ENCODE assay signal across 1 cellular context in the genomic region with DNA sequence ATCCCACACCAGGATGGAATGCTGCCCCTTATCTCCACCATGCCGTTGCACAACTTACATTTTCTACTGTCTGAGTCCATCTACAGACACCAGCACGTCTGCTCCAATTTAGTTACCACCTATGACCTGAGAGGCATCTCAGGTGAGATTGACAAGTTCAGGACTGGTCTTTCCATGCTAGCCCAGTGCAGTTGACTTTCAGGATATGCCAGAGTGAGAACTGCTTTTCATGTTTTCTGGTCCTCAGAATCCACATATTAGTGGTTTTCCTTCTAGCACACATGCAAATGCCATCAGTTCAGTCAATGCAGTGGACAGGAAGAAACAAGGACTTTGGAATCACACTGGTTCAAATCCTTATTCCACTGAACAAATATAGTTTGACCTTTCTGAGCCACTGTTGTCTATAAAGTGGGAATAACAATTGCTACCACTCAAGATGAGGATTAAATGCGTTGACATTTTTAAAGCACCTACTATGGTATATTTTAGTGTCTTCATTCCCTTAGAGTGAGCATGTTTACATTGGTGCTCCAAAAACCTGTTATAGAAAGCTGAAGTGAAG.
TF ChIP-seq lines count a peak whose summit lies in the region.

No MANE protein-coding gene starts in this region.

TF ChIP-seq in HepG2, 621 proteins besides CTCF, POLR2A, EP300 and RAD21 (continued from another document and continues in another):
- TF ChIP-seq, protein P1, sequence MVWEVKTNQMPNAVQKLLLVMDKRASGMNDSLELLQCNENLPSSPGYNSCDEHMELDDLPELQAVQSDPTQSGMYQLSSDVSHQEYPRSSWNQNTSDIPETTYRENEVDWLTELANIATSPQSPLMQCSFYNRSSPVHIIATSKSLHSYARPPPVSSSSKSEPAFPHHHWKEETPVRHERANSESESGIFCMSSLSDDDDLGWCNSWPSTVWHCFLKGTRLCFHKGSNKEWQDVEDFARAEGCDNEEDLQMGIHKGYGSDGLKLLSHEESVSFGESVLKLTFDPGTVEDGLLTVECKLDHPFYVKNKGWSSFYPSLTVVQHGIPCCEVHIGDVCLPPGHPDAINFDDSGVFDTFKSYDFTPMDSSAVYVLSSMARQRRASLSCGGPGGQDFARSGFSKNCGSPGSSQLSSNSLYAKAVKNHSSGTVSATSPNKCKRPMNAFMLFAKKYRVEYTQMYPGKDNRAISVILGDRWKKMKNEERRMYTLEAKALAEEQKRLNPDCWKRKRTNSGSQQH (CRISPR knock-in tag; IDR thresholded peaks at IDR 0.05; ENCODE audit: low read depth), result no peak
- TF ChIP-seq, protein P2, sequence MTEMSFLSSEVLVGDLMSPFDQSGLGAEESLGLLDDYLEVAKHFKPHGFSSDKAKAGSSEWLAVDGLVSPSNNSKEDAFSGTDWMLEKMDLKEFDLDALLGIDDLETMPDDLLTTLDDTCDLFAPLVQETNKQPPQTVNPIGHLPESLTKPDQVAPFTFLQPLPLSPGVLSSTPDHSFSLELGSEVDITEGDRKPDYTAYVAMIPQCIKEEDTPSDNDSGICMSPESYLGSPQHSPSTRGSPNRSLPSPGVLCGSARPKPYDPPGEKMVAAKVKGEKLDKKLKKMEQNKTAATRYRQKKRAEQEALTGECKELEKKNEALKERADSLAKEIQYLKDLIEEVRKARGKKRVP (CRISPR knock-in tag; IDR thresholded peaks at IDR 0.05), result no peak
- TF ChIP-seq ZNF660 (CRISPR knock-in tag; IDR thresholded peaks at IDR 0.05; ENCODE audit: borderline replicate concordance, low read depth), result no peak
- TF ChIP-seq, protein P3, sequence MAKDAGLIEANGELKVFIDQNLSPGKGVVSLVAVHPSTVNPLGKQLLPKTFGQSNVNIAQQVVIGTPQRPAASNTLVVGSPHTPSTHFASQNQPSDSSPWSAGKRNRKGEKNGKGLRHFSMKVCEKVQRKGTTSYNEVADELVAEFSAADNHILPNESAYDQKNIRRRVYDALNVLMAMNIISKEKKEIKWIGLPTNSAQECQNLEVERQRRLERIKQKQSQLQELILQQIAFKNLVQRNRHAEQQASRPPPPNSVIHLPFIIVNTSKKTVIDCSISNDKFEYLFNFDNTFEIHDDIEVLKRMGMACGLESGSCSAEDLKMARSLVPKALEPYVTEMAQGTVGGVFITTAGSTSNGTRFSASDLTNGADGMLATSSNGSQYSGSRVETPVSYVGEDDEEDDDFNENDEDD (CRISPR knock-in tag; IDR thresholded peaks at IDR 0.05; ENCODE audit: borderline replicate concordance), result no peak
- TF ChIP-seq ZNF577 (CRISPR knock-in tag; IDR thresholded peaks at IDR 0.05; ENCODE audit: borderline replicate concordance, low read depth), result no peak
- TF ChIP-seq ARNTL (CRISPR knock-in tag; IDR thresholded peaks at IDR 0.05), result no peak
- no peak for TF ChIP-seq NR1H2 (CRISPR knock-in tag; IDR thresholded peaks at IDR 0.05; ENCODE audit: borderline replicate concordance, low read depth)
- 0 out of 2 replicates have a peak, but pooled peaks have one; percentile 6 for TF ChIP-seq NCOR1 (IDR thresholded peaks at IDR 0.05; ENCODE audit: borderline replicate concordance, low read length)
- TF ChIP-seq, protein P4, sequence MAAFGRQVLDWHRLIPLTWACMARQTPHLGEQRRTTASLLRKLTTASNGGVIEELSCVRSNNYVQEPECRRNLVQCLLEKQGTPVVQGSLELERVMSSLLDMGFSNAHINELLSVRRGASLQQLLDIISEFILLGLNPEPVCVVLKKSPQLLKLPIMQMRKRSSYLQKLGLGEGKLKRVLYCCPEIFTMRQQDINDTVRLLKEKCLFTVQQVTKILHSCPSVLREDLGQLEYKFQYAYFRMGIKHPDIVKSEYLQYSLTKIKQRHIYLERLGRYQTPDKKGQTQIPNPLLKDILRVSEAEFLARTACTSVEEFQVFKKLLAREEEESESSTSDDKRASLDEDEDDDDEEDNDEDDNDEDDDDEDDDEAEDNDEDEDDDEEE (CRISPR knock-in tag; IDR thresholded peaks at IDR 0.05), result no peak
- peak; percentile 67 for TF ChIP-seq TARDBP (CRISPR knock-in tag; IDR thresholded peaks at IDR 0.05)
- no peak for TF ChIP-seq SNRNP70 (IDR thresholded peaks at IDR 0.05; ENCODE audit: low read depth, low read length)
- TF ChIP-seq, protein P5, sequence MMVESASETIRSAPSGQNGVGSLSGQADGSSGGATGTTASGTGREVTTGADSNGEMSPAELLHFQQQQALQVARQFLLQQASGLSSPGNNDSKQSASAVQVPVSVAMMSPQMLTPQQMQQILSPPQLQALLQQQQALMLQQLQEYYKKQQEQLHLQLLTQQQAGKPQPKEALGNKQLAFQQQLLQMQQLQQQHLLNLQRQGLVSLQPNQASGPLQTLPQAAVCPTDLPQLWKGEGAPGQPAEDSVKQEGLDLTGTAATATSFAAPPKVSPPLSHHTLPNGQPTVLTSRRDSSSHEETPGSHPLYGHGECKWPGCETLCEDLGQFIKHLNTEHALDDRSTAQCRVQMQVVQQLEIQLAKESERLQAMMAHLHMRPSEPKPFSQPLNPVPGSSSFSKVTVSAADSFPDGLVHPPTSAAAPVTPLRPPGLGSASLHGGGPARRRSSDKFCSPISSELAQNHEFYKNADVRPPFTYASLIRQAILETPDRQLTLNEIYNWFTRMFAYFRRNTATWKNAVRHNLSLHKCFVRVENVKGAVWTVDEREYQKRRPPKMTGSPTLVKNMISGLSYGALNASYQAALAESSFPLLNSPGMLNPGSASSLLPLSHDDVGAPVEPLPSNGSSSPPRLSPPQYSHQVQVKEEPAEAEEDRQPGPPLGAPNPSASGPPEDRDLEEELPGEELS (CRISPR knock-in tag; IDR thresholded peaks at IDR 0.05), result peak; percentile 49; the same call in 1 of the 2 replicates
- peak; percentile 71; the same call in 1 of the 2 replicates for TF ChIP-seq ZMYM2 (CRISPR knock-in tag; IDR thresholded peaks at IDR 0.05)
- TF ChIP-seq, protein P6, sequence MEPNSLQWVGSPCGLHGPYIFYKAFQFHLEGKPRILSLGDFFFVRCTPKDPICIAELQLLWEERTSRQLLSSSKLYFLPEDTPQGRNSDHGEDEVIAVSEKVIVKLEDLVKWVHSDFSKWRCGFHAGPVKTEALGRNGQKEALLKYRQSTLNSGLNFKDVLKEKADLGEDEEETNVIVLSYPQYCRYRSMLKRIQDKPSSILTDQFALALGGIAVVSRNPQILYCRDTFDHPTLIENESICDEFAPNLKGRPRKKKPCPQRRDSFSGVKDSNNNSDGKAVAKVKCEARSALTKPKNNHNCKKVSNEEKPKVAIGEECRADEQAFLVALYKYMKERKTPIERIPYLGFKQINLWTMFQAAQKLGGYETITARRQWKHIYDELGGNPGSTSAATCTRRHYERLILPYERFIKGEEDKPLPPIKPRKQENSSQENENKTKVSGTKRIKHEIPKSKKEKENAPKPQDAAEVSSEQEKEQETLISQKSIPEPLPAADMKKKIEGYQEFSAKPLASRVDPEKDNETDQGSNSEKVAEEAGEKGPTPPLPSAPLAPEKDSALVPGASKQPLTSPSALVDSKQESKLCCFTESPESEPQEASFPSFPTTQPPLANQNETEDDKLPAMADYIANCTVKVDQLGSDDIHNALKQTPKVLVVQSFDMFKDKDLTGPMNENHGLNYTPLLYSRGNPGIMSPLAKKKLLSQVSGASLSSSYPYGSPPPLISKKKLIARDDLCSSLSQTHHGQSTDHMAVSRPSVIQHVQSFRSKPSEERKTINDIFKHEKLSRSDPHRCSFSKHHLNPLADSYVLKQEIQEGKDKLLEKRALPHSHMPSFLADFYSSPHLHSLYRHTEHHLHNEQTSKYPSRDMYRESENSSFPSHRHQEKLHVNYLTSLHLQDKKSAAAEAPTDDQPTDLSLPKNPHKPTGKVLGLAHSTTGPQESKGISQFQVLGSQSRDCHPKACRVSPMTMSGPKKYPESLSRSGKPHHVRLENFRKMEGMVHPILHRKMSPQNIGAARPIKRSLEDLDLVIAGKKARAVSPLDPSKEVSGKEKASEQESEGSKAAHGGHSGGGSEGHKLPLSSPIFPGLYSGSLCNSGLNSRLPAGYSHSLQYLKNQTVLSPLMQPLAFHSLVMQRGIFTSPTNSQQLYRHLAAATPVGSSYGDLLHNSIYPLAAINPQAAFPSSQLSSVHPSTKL (CRISPR knock-in tag; IDR thresholded peaks at IDR 0.05), result peak; percentile 83
- TF ChIP-seq, protein P7, sequence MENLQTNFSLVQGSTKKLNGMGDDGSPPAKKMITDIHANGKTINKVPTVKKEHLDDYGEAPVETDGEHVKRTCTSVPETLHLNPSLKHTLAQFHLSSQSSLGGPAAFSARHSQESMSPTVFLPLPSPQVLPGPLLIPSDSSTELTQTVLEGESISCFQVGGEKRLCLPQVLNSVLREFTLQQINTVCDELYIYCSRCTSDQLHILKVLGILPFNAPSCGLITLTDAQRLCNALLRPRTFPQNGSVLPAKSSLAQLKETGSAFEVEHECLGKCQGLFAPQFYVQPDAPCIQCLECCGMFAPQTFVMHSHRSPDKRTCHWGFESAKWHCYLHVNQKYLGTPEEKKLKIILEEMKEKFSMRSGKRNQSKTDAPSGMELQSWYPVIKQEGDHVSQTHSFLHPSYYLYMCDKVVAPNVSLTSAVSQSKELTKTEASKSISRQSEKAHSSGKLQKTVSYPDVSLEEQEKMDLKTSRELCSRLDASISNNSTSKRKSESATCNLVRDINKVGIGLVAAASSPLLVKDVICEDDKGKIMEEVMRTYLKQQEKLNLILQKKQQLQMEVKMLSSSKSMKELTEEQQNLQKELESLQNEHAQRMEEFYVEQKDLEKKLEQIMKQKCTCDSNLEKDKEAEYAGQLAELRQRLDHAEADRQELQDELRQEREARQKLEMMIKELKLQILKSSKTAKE (CRISPR knock-in tag; IDR thresholded peaks at IDR 0.05; ENCODE audit: borderline replicate concordance), result peak; percentile 59; the same call in 1 of the 2 replicates
- TF ChIP-seq FOXP1 (IDR thresholded peaks at IDR 0.05), result no peak
- peak; percentile 63; the same call in 1 of the 2 replicates for TF ChIP-seq FOXP1 (CRISPR knock-in tag; IDR thresholded peaks at IDR 0.05)
- no peak for TF ChIP-seq NONO (IDR thresholded peaks at IDR 0.05)
- TF ChIP-seq NONO (CRISPR knock-in tag; conservative IDR thresholded peaks at IDR 0.05), result 0 out of 2 replicates have a peak, but pooled peaks have one; percentile 49
- TF ChIP-seq, protein P8, sequence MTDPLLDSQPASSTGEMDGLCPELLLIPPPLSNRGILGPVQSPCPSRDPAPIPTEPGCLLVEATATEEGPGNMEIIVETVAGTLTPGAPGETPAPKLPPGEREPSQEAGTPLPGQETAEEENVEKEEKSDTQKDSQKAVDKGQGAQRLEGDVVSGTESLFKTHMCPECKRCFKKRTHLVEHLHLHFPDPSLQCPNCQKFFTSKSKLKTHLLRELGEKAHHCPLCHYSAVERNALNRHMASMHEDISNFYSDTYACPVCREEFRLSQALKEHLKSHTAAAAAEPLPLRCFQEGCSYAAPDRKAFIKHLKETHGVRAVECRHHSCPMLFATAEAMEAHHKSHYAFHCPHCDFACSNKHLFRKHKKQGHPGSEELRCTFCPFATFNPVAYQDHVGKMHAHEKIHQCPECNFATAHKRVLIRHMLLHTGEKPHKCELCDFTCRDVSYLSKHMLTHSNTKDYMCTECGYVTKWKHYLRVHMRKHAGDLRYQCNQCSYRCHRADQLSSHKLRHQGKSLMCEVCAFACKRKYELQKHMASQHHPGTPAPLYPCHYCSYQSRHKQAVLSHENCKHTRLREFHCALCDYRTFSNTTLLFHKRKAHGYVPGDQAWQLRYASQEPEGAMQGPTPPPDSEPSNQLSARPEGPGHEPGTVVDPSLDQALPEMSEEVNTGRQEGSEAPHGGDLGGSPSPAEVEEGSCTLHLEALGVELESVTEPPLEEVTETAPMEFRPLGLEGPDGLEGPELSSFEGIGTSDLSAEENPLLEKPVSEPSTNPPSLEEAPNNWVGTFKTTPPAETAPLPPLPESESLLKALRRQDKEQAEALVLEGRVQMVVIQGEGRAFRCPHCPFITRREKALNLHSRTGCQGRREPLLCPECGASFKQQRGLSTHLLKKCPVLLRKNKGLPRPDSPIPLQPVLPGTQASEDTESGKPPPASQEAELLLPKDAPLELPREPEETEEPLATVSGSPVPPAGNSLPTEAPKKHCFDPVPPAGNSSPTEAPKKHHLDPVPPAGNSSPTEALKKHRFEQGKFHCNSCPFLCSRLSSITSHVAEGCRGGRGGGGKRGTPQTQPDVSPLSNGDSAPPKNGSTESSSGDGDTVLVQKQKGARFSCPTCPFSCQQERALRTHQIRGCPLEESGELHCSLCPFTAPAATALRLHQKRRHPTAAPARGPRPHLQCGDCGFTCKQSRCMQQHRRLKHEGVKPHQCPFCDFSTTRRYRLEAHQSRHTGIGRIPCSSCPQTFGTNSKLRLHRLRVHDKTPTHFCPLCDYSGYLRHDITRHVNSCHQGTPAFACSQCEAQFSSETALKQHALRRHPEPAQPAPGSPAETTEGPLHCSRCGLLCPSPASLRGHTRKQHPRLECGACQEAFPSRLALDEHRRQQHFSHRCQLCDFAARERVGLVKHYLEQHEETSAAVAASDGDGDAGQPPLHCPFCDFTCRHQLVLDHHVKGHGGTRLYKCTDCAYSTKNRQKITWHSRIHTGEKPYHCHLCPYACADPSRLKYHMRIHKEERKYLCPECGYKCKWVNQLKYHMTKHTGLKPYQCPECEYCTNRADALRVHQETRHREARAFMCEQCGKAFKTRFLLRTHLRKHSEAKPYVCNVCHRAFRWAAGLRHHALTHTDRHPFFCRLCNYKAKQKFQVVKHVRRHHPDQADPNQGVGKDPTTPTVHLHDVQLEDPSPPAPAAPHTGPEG (CRISPR knock-in tag; IDR thresholded peaks at IDR 0.05), result no peak
- TF ChIP-seq PCBP1 (IDR thresholded peaks at IDR 0.05; ENCODE audit: borderline replicate concordance, low read depth, low read length), result no peak
- no peak for TF ChIP-seq ZNF562 (CRISPR knock-in tag; IDR thresholded peaks at IDR 0.05; ENCODE audit: borderline replicate concordance)
- TF ChIP-seq SALL1 (CRISPR knock-in tag; IDR thresholded peaks at IDR 0.05), result peak; percentile 65
- no peak for TF ChIP-seq ZNF253 (CRISPR knock-in tag; IDR thresholded peaks at IDR 0.05; ENCODE audit: borderline replicate concordance)
- no peak for TF ChIP-seq RFXAP (CRISPR knock-in tag; IDR thresholded peaks at IDR 0.05; ENCODE audit: borderline replicate concordance)
- TF ChIP-seq ZNF891 (CRISPR knock-in tag; IDR thresholded peaks at IDR 0.05), result no peak
- TF ChIP-seq ZNF367 (CRISPR knock-in tag; IDR thresholded peaks at IDR 0.05; ENCODE audit: borderline replicate concordance), result no peak
- TF ChIP-seq, protein P9, sequence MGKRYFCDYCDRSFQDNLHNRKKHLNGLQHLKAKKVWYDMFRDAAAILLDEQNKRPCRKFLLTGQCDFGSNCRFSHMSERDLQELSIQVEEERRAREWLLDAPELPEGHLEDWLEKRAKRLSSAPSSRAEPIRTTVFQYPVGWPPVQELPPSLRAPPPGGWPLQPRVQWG (CRISPR knock-in tag; IDR thresholded peaks at IDR 0.05; ENCODE audit: borderline replicate concordance, low read depth), result no peak
- TF ChIP-seq HNF4A (CRISPR knock-in tag; IDR thresholded peaks at IDR 0.05), result peak; percentile 85
- peak; percentile 60; the same call in 1 of the 2 replicates for TF ChIP-seq ZNF292 (CRISPR knock-in tag; IDR thresholded peaks at IDR 0.05; ENCODE audit: borderline replicate concordance, low read depth)
- TF ChIP-seq, protein P10, sequence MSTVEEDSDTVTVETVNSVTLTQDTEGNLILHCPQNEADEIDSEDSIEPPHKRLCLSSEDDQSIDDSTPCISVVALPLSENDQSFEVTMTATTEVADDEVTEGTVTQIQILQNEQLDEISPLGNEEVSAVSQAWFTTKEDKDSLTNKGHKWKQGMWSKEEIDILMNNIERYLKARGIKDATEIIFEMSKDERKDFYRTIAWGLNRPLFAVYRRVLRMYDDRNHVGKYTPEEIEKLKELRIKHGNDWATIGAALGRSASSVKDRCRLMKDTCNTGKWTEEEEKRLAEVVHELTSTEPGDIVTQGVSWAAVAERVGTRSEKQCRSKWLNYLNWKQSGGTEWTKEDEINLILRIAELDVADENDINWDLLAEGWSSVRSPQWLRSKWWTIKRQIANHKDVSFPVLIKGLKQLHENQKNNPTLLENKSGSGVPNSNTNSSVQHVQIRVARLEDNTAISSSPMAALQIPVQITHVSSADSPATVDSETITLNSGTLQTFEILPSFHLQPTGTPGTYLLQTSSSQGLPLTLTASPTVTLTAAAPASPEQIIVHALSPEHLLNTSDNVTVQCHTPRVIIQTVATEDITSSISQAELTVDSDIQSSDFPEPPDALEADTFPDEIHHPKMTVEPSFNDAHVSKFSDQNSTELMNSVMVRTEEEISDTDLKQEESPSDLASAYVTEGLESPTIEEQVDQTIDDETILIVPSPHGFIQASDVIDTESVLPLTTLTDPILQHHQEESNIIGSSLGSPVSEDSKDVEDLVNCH (CRISPR knock-in tag; IDR thresholded peaks at IDR 0.05), result no peak
- TF ChIP-seq ZNF672 (CRISPR knock-in tag; IDR thresholded peaks at IDR 0.05), result 0 out of 2 replicates have a peak, but pooled peaks have one; percentile 31
